Comparison of ENCODE assay signal across 26 cellular contexts in genomic region chr2:158380786-158381185, GRCh38.
"Had no signal": no experiment of that assay in that cellular context is flagged by ENCODE, and none has a peak within 500 bp of the region (broad histone marks: within the 10 kb centered on the region; RNA-seq: fewer than 3 reads in every experiment).

No MANE protein-coding gene starts in this region.

- H3K4me3 ChIP-seq: ascending aorta, coronary artery, dorsolateral prefrontal cortex, gastroesophageal sphincter, heart right ventricle, hepatocyte had no signal

- DNase-seq: activated B cell treated with CpG ODN at 0.5 μM for 24 hours; activated CD4-positive, alpha-beta T cell treated with anti-CD3 and anti-CD28 coated beads for 48 hours; activated CD4-positive, alpha-beta T cell treated with anti-CD3 and anti-CD28 coated beads, Interleukin-2, amount 50 U/mL, for 1 hour; activated CD4-positive, alpha-beta T cell treated with anti-CD3 and anti-CD28 coated beads, Interleukin-2, amount 50 U/mL, for 48 hours; activated CD8-positive, alpha-beta memory T cell treated with anti-CD3 and anti-CD28 coated beads for 24 hours; activated CD8-positive, alpha-beta T cell treated with anti-CD3 and anti-CD28 coated beads for 36 hours; activated effector memory CD4-positive, alpha-beta T cell treated with anti-CD3 and anti-CD28 coated beads, Interleukin-2, amount 50 U/mL, for 16 hours; activated naive CD4-positive, alpha-beta T cell treated with anti-CD3 and anti-CD28 coated beads for 36 hours; activated naive CD8-positive, alpha-beta T cell treated with anti-CD3 and anti-CD28 coated beads for 36 hours; activated naive CD8-positive, alpha-beta T cell treated with anti-CD3 and anti-CD28 coated beads, Interleukin-2, amount 50 U/mL, for 24 hours; activated T-cell treated with anti-CD3 and anti-CD28 coated beads, Interleukin-2, amount 50 U/mL, for 1 hour; activated T-cell treated with anti-CD3 and anti-CD28 coated beads, Interleukin-2, amount 50 U/mL, for 48 hours; brain microvascular endothelial cell; dorsolateral prefrontal cortex; effector memory CD4-positive, alpha-beta T cell; endodermal cell; foreskin melanocyte; heart right ventricle; T-cell; T-helper 17 cell; T1000; WERI-Rb-1 had no signal
